In genomic region chr16:49349446-49350168, GRCh38 we compare ENCODE assay signal across 19 cellular contexts. TPM values are rescaled to one million over a fixed set of nuclear protein-coding genes. Genes with fewer than 3 reads are reported as not detected.
DNase-seq lines count a peak whose midpoint lies in the region; ATAC-seq and TF ChIP-seq lines count a peak whose summit lies in the region.
"Had no signal": no experiment of that assay in that cellular context is flagged by ENCODE, and none has a peak within 500 bp of the region (broad histone marks: within the 10 kb centered on the region; RNA-seq: fewer than 3 reads in every experiment).

No MANE protein-coding gene starts in this region.

- no TSS peak for BruUV-seq in Panc1 (replicated peaks; lab: Mats Ljungman, UMichigan)

- POLR2A ChIA-PET in Panc1 (lab: Charles Lee), result no interaction called here

- no peaks in the 10 kb centered on the region for H3K4me1 ChIP-seq in right cardiac atrium (ENCODE audit: control insufficient read depth, insufficient read depth, low read length)
- no peaks in the 10 kb centered on the region for H3K4me1 ChIP-seq in Panc1 (ENCODE audit: control insufficient read depth, insufficient read depth, low read length)
- H3K4me1 ChIP-seq: A549 had no signal

- no peaks in the 10 kb centered on the region for H3K36me3 ChIP-seq in Panc1 (ENCODE audit: control insufficient read depth, insufficient read depth, low read length)
- H3K36me3 ChIP-seq: BLaER1 had no signal

- ATAC-seq in right cardiac atrium, result no peak
- peak; percentile 32; the same call in 1 of the 2 replicates for ATAC-seq in Panc1
- ATAC-seq in omental fat pad (ENCODE audit: low FRiP score), result peak; percentile 33

- H3K4me3 Mint-ChIP-seq in glutamatergic neuron (ENCODE audit: unreplicated experiment), result no peak overlapping the region
- H3K4me3 Mint-ChIP-seq: CD14-positive monocyte; CD4-positive, alpha-beta memory T cell; HFFc6 had no signal

- H3K9me3 ChIP-seq in right cardiac atrium (ENCODE audit: control insufficient read depth, low read length) (no peaks in the 10 kb centered on the region), Panc1 (ENCODE audit: control insufficient read depth, insufficient read depth, low read depth, low read length) (no peaks in the 10 kb centered on the region)
- H3K9me3 ChIP-seq: A549, BLaER1 had no signal

- H3K4me3 ChIP-seq in right cardiac atrium (ENCODE audit: low read length) (no peak overlapping the region), Panc1 (ENCODE audit: low read depth in 2 of 2, low read length in 2 of 2) (no peak overlapping the region)
- H3K4me3 ChIP-seq: A549, BLaER1, GM12878, GM23248, K562 had no signal

- in situ Hi-C loops in Panc1 (cut with HindIII; ENCODE audit: low pct_unique_long_range_greater_than_20kb, low sequenced_read_pairs), result no loop called here

- H3K27ac ChIP-seq in right cardiac atrium (ENCODE audit: low read length), result no peak overlapping the region
- no peak overlapping the region for H3K27ac ChIP-seq in Panc1 (ENCODE audit: low read length)
- H3K27ac ChIP-seq: A549, BLaER1, GM23248, HL-60 had no signal

- CTCF ChIA-PET in Panc1 (lab: Charles Lee), result interaction anchor here (0.5 kb wide), 1 partner anchor 140 kb away, joined by 5 read pairs; no protein-coding TSS in a partner anchor

- no peak for TF ChIP-seq CTCF in Panc1 (IDR thresholded peaks at IDR 0.05)
- no peak for TF ChIP-seq CTCF in glutamatergic neuron (IDR thresholded peaks at IDR 0.05; ENCODE audit: partially characterized antibody, unreplicated experiment)
- no peak for TF ChIP-seq CTCF in omental fat pad (IDR thresholded peaks at IDR 0.05)
- TF ChIP-seq CTCF in GM20000 (IDR thresholded peaks at IDR 0.05; ENCODE audit: extremely low read depth, missing control alignments), result no peak

- intact Hi-C loops in cardiac septum (cut with DNase I) (loop anchor here (2.0 kb wide), 1 partner anchor 661 kb away; no protein-coding TSS in a partner anchor), right cardiac atrium (cut with DNase I) (loop anchor here (2.0 to 5.0 kb wide), 4 partner anchors 447 to 663 kb away; no protein-coding TSS in a partner anchor), Panc1 (cut with micrococcal nuclease; ENCODE audit: unreplicated experiment) (loop anchor here (2.0 kb wide), 1 partner anchor 663 kb away; no protein-coding TSS in a partner anchor)

- DNase-seq in cardiac septum (ENCODE audit: low spot score) (peak; percentile 51), right cardiac atrium (no peak), Panc1 (ENCODE audit: low read depth, low spot score) (no peak), glutamatergic neuron (peak; percentile 22), omental fat pad (ENCODE audit: low spot score) (no peak), GM20000 (ENCODE audit: low spot score) (no peak), superior temporal gyrus (ENCODE audit: extremely low spot score) (no peak), Ammon's horn (ENCODE audit: low spot score) (no peak)

- H3K9me3 Mint-ChIP-seq in glutamatergic neuron (ENCODE audit: unreplicated experiment), result peaks cover 3% of the 10 kb centered on the region
- H3K9me3 Mint-ChIP-seq: CD14-positive monocyte had no signal

- H3K27ac Mint-ChIP-seq in glutamatergic neuron (ENCODE audit: unreplicated experiment), result no peak overlapping the region
- H3K27ac Mint-ChIP-seq: CD14-positive monocyte; CD4-positive, alpha-beta memory T cell; HFFc6 had no signal

- no peaks in the 10 kb centered on the region for H3K27me3 ChIP-seq in right cardiac atrium (ENCODE audit: control insufficient read depth, insufficient read depth)
- no peaks in the 10 kb centered on the region; the same call in 1 of the 2 replicates for H3K27me3 ChIP-seq in Panc1 (ENCODE audit: control insufficient read depth, insufficient read depth, low read length)
- H3K27me3 ChIP-seq: BLaER1 had no signal

- peaks cover 4% of the 10 kb centered on the region for H3K4me1 Mint-ChIP-seq in glutamatergic neuron (ENCODE audit: low read depth, unreplicated experiment)
- H3K4me1 Mint-ChIP-seq: CD14-positive monocyte had no signal

- H3K36me3 Mint-ChIP-seq in glutamatergic neuron (ENCODE audit: unreplicated experiment), result no peaks in the 10 kb centered on the region
- H3K36me3 Mint-ChIP-seq: CD14-positive monocyte; CD4-positive, alpha-beta memory T cell had no signal

- H3K27me3 Mint-ChIP-seq in glutamatergic neuron (ENCODE audit: unreplicated experiment), result peaks cover 11% of the 10 kb centered on the region

- WGBS in right cardiac atrium, result 62% methylated on average over 20 of the region's 20 CpGs

RNA-seq across cellular contexts. Expression of gene C16orf78, which starts 24.0 kb away (rescaled TPM):
- not detected for total RNA-seq in cardiac septum
- not detected for total RNA-seq in right cardiac atrium
- not detected for polyA plus RNA-seq in right cardiac atrium
- total RNA-seq in Panc1 (2021; ENCODE audit: unreplicated experiment), result not detected
- not detected for polyA plus RNA-seq in Panc1 (2012; ENCODE audit: insufficient read length)
- total RNA-seq in glutamatergic neuron (ENCODE audit: unreplicated experiment), result not detected
- total RNA-seq in omental fat pad, result not detected
- total RNA-seq: CD4-positive, alpha-beta memory T cell; GM12878; GM23248; H7; HFFc6; HT1080; K562 had no signal
- polyA plus RNA-seq: A549; CD14-positive monocyte; CD4-positive, alpha-beta memory T cell; GM12878; GM23248; K562 had no signal

Comparison
In these comparisons a context has a peak if more than half of its experiments do, and no peak if none do; other contexts are left out.
1. DNase-seq: peak in cardiac septum (single experiment) and glutamatergic neuron (single experiment); none in right cardiac atrium (0 of 3), Panc1 (single experiment), omental fat pad (single experiment), GM20000 (single experiment), superior temporal gyrus (single experiment) and Ammon's horn (single experiment).
2. ATAC-seq: peak in Panc1 (single experiment) and omental fat pad (single experiment); none in right cardiac atrium (0 of 2).